In the genomic region with DNA sequence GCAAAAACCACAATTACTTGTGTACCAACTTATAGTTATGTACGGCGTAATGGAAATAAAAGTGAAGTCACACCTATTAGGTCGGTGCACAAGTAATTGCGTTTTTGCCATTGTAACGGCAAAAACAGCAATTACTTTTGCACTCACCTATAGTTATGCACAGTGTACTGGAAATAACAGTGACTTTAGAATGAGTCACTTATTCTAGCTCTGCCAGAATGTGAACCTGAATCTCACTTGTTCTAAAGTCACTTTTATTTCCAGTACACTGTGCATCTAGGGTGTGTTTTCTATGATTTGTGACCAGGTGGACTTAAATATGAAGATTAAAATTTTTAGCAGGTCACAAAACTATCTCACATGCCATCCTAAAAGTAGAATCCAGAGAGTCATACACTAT, we compare ENCODE assay signal across 16 cellular contexts.
"Had no signal": no experiment of that assay in that cellular context is flagged by ENCODE, and none has a peak within 500 bp of the region (broad histone marks: within the 10 kb centered on the region; RNA-seq: fewer than 3 reads in every experiment).

No MANE protein-coding gene starts in this region.

- H3K27me3 ChIP-seq: body of pancreas, right lobe of liver, upper lobe of right lung had no signal

- DNase-seq: activated CD4-positive, alpha-beta T cell treated with anti-CD3 and anti-CD28 coated beads for 48 hours; activated CD8-positive, alpha-beta memory T cell treated with anti-CD3 and anti-CD28 coated beads, Interleukin-2, amount 50 U/mL, for 48 hours; activated CD8-positive, alpha-beta T cell treated with anti-CD3 and anti-CD28 coated beads, Interleukin-2, amount 10 ng/mL, durations not matched to agents 7 days and 5 days; activated naive CD4-positive, alpha-beta T cell; activated naive CD8-positive, alpha-beta T cell treated with anti-CD3 and anti-CD28 coated beads, Interleukin-2, amount 50 U/mL, for 24 hours; body of pancreas; effector memory CD4-positive, alpha-beta T cell; foreskin melanocyte; head of caudate nucleus; occipital lobe; right lobe of liver; stimulated activated CD4-positive, alpha-beta T cell treated with anti-CD3 and anti-CD28 coated beads, Interleukin-12 subunit alpha, Interleukin-12 subunit beta, amount 100 ng/mL, for 4 hours; stimulated activated naive CD8-positive, alpha-beta T cell treated with anti-CD3 and anti-CD28 coated beads, Interleukin-15, Interleukin-2, amounts not matched to agents 100 U/mL and 50 U/mL, for 24 hours; upper lobe of right lung had no signal

- H3K9me3 ChIP-seq: body of pancreas, prostate gland, right lobe of liver, upper lobe of right lung had no signal

- H3K4me1 ChIP-seq: body of pancreas, prostate gland, right lobe of liver, upper lobe of right lung had no signal

- H3K36me3 ChIP-seq: prostate gland, right lobe of liver, upper lobe of right lung had no signal

- ATAC-seq: activated CD8-positive, alpha-beta T cell treated with anti-CD3 and anti-CD28 coated beads, Interleukin-2, amount 10 ng/mL, durations not matched to agents 7 days and 5 days; activated naive CD8-positive, alpha-beta T cell treated with anti-CD3 and anti-CD28 coated beads, Interleukin-2, amount 50 U/mL, for 24 hours; body of pancreas; natural killer cell treated with Interleukin-12 subunit alpha and Interleukin-12 subunit beta and Interleukin-15 and Interleukin-18, amount 100 ng/mL, for 72 hours; right lobe of liver; stimulated activated naive CD8-positive, alpha-beta T cell treated with anti-CD3 and anti-CD28 coated beads, Interleukin-15, Interleukin-2, amounts not matched to agents 100 U/mL and 50 U/mL, for 24 hours had no signal

- H3K4me3 ChIP-seq: body of pancreas, prostate gland, right lobe of liver, upper lobe of right lung had no signal

- H3K27ac ChIP-seq: body of pancreas, prostate gland, right lobe of liver, upper lobe of right lung had no signal
